In the genomic region with DNA sequence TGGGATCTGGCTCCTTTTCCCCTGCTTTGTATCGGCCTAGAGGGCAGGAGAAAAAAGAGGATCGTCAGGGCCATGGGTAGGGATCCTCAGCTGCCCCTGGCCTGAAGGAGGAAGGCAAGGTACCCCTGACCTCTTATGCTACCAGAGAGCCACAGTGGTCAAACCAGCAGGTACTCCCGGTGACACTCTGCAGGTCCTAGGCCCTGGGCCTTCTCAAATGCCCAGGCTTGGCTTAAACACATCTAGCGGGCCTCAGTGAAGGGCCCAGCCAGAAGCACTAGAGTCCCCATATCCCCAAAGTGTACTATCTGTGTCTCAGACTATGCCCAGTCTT, we compare ENCODE assay signal across 17 cellular contexts. TPM values are rescaled to one million over a fixed set of nuclear protein-coding genes. Genes with fewer than 3 reads are reported as not detected.
A peak's percentile ranks its signal among the peaks of the same experiment; 100 is the strongest.
DNase-seq lines count a peak whose midpoint lies in the region; ATAC-seq and TF ChIP-seq lines count a peak whose summit lies in the region.
"Had no signal": no experiment of that assay in that cellular context is flagged by ENCODE, and none has a peak within 500 bp of the region (broad histone marks: within the 10 kb centered on the region; RNA-seq: fewer than 3 reads in every experiment).

No MANE protein-coding gene starts in this region.

- H3K27me3 ChIP-seq in RWPE2 (ENCODE audit: insufficient read depth, poor library complexity, severe bottlenecking) (no peaks in the 10 kb centered on the region), gastroesophageal sphincter (no peaks in the 10 kb centered on the region)
- H3K27me3 ChIP-seq: hepatocyte had no signal

- peaks cover 66% of the 10 kb centered on the region for H3K36me3 ChIP-seq in RWPE2 (ENCODE audit: low read depth)
- peaks cover 0 to 59% of the 10 kb centered on the region in 2 donors for H3K36me3 ChIP-seq in gastroesophageal sphincter

- H3K27ac ChIP-seq in RWPE2 (ENCODE audit: poor library complexity, severe bottlenecking) (no peak overlapping the region), gastroesophageal sphincter (peak overlapping the region in 3 of 4 donors; percentile 58 to 97 (median 68))
- H3K27ac ChIP-seq: A549, hepatocyte had no signal

- H3K27ac Mint-ChIP-seq in activated CD4-positive, alpha-beta T cell treated with anti-CD3 and anti-CD28 coated beads, Interleukin-2, amount 10 ng/mL, durations not matched to agents 24 days and 14 days: peak overlapping the region; percentile 93
- peak overlapping the region; percentile 10 for H3K27ac Mint-ChIP-seq in stimulated activated naive B cell treated with anti-CD40 and anti-IgM and Interleukin-4, amounts not matched to agents 10 μg/mL and 1 μg/mL and 100 μg/mL, for 72 hours

- no peaks in the 10 kb centered on the region for H3K9me3 Mint-ChIP-seq in activated CD4-positive, alpha-beta T cell treated with anti-CD3 and anti-CD28 coated beads, Interleukin-2, amount 10 ng/mL, durations not matched to agents 24 days and 14 days
- no peaks in the 10 kb centered on the region for H3K9me3 Mint-ChIP-seq in stimulated activated naive B cell treated with anti-CD40 and anti-IgM and Interleukin-4, amounts not matched to agents 10 μg/mL and 1 μg/mL and 100 μg/mL, for 72 hours

- peak overlapping the region; percentile 99 for H3K4me3 Mint-ChIP-seq in activated CD4-positive, alpha-beta T cell treated with anti-CD3 and anti-CD28 coated beads, Interleukin-2, amount 10 ng/mL, durations not matched to agents 24 days and 14 days
- no peak overlapping the region for H3K4me3 Mint-ChIP-seq in stimulated activated naive B cell treated with anti-CD40 and anti-IgM and Interleukin-4, amounts not matched to agents 10 μg/mL and 1 μg/mL and 100 μg/mL, for 72 hours

- WGBS in gastroesophageal sphincter (ENCODE audit: low coverage in 1 of 2), 2 donors: 67% methylated on average over 1 of the region's 4 CpGs; no CpG with 5 or more reads in 1 of the 2 donors

- H3K36me3 Mint-ChIP-seq in activated CD4-positive, alpha-beta T cell treated with anti-CD3 and anti-CD28 coated beads, Interleukin-2, amount 10 ng/mL, durations not matched to agents 24 days and 14 days (ENCODE audit: low read depth): peaks cover 73% of the 10 kb centered on the region
- H3K36me3 Mint-ChIP-seq in stimulated activated naive B cell treated with anti-CD40 and anti-IgM and Interleukin-4, amounts not matched to agents 10 μg/mL and 1 μg/mL and 100 μg/mL, for 72 hours: peaks cover 33 to 48% of the 10 kb centered on the region in 2 donors

- DNase-seq in activated CD4-positive, alpha-beta T cell treated with anti-CD3 and anti-CD28 coated beads, Interleukin-2, amount 10 ng/mL, durations not matched to agents 24 days and 14 days: no peak
- DNase-seq in activated CD4-positive, alpha-beta T cell treated with anti-CD3 and anti-CD28 coated beads for 1 hour: no peak
- peak; percentile 43 for DNase-seq in RWPE2 (ENCODE audit: low spot score)
- no peak for DNase-seq in stimulated activated naive B cell treated with anti-CD40 and anti-IgM and Interleukin-4, amounts not matched to agents 10 μg/mL and 1 μg/mL and 100 μg/mL, for 72 hours
- DNase-seq in GM03348 (ENCODE audit: low spot score): no peak
- DNase-seq in cortex of kidney (lab: John Stamatoyannopoulos, UW): no peak
- DNase-seq in EL: no peak
- DNase-seq: activated CD4-positive, CD25-positive, alpha-beta regulatory T cell treated with anti-CD3 and anti-CD28 coated beads, Interleukin-2, amount 50 U/mL, for 72 hours; aorta; DMS153; NCI-H1048; NCI-H510A treated with DMSO at 0.1 percent for 48 hours; SIG-M5 had no signal

- peaks cover 31% of the 10 kb centered on the region for H3K4me1 ChIP-seq in RWPE2 (ENCODE audit: insufficient read depth, poor library complexity, severe bottlenecking)
- H3K4me1 ChIP-seq in gastroesophageal sphincter: peaks cover 0 to 81% (median 47%) of the 10 kb centered on the region in 3 donors

- no peak for TF ChIP-seq CTCF in RWPE2 (IDR thresholded peaks at IDR 0.05; ENCODE audit: poor library complexity, severe bottlenecking)
- TF ChIP-seq CTCF in gastroesophageal sphincter (IDR thresholded peaks at IDR 0.05): no peak

- peaks cover 61% of the 10 kb centered on the region for H3K4me1 Mint-ChIP-seq in activated CD4-positive, alpha-beta T cell treated with anti-CD3 and anti-CD28 coated beads, Interleukin-2, amount 10 ng/mL, durations not matched to agents 24 days and 14 days
- peaks cover 41 to 70% of the 10 kb centered on the region in 2 donors for H3K4me1 Mint-ChIP-seq in stimulated activated naive B cell treated with anti-CD40 and anti-IgM and Interleukin-4, amounts not matched to agents 10 μg/mL and 1 μg/mL and 100 μg/mL, for 72 hours

- ATAC-seq in RWPE2 (ENCODE audit: low read depth) (no peak), gastroesophageal sphincter (no peak)
- ATAC-seq in stimulated activated naive B cell treated with anti-CD40 and anti-IgM and Interleukin-4, amounts not matched to agents 10 μg/mL and 1 μg/mL and 100 μg/mL, for 72 hours (replicated peaks): no peak
- ATAC-seq: A549 had no signal

- H3K9me3 ChIP-seq in RWPE2 (ENCODE audit: severe bottlenecking) (no peaks in the 10 kb centered on the region), gastroesophageal sphincter (no peaks in the 10 kb centered on the region)
- H3K9me3 ChIP-seq: A549 had no signal

- TF ChIP-seq POLR2A in gastroesophageal sphincter (IDR thresholded peaks at IDR 0.05): no peak

- no peaks in the 10 kb centered on the region for H3K27me3 Mint-ChIP-seq in activated CD4-positive, alpha-beta T cell treated with anti-CD3 and anti-CD28 coated beads, Interleukin-2, amount 10 ng/mL, durations not matched to agents 24 days and 14 days
- no peaks in the 10 kb centered on the region for H3K27me3 Mint-ChIP-seq in stimulated activated naive B cell treated with anti-CD40 and anti-IgM and Interleukin-4, amounts not matched to agents 10 μg/mL and 1 μg/mL and 100 μg/mL, for 72 hours

- no peak for TF ChIP-seq EP300 in gastroesophageal sphincter (IDR thresholded peaks at IDR 0.05)

- H3K4me3 ChIP-seq in RWPE2 (ENCODE audit: severe bottlenecking) (no peak overlapping the region), gastroesophageal sphincter (no peak overlapping the region)
- H3K4me3 ChIP-seq: A549, hepatocyte had no signal

- intact Hi-C loops in activated CD4-positive, alpha-beta T cell treated with anti-CD3 and anti-CD28 coated beads, Interleukin-2, amount 10 ng/mL, durations not matched to agents 24 days and 14 days (cut with micrococcal nuclease): no loop called here

RNA-seq across cellular contexts. Expression of gene IRF1, which starts 3.5 kb away (rescaled TPM):
- 167 and 181 TPM in 2 replicates for total RNA-seq in activated CD4-positive, alpha-beta T cell treated with anti-CD3 and anti-CD28 coated beads, Interleukin-2, amount 10 ng/mL, durations not matched to agents 24 days and 14 days
- total RNA-seq in gastroesophageal sphincter: 10 to 100 TPM; 10.9 to 74.3 (median 19.4) TPM

RNA-seq across cellular contexts. Expression of gene IL5, which starts 56.3 kb away (rescaled TPM):
- 7.0 and 7.1 TPM in 2 replicates for total RNA-seq in activated CD4-positive, alpha-beta T cell treated with anti-CD3 and anti-CD28 coated beads, Interleukin-2, amount 10 ng/mL, durations not matched to agents 24 days and 14 days
- not detected for total RNA-seq in gastroesophageal sphincter
- total RNA-seq: aorta, hepatocyte, mucosa of gallbladder had no signal
